Comparison of ENCODE assay signal across 9 cellular contexts in the genomic region with DNA sequence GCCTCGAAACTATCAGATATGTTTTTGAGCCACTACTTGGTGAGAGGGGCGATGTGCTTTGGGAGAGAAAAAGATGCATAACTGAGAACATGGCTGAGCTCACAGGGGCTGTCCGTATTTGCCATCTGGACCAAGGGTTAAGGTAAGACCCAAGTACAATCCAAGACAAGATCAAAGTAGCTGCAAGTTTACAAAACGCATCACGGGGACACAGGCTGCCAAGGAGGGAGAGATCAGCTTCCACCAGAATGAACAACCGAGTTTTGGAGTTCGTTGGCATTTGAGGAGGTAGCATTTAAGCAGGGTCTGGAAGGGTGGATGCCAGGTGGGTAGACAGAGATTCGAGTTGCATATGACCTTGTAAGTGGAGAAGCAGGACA. TPM values are rescaled to one million over a fixed set of nuclear protein-coding genes. Genes with fewer than 3 reads are reported as not detected.
DNase-seq lines count a peak whose midpoint lies in the region; ATAC-seq and TF ChIP-seq lines count a peak whose summit lies in the region.
"Had no signal": no experiment of that assay in that cellular context is flagged by ENCODE, and none has a peak within 500 bp of the region (broad histone marks: within the 10 kb centered on the region; RNA-seq: fewer than 3 reads in every experiment).

No MANE protein-coding gene starts in this region.

- peaks cover 65% of the 10 kb centered on the region for H3K4me1 Mint-ChIP-seq in activated T-cell treated with anti-CD3 and anti-CD28 coated beads, Interleukin-2, amount 50 U/mL, for 72 hours (ENCODE audit: low read depth)
- peaks cover 28% of the 10 kb centered on the region for H3K4me1 Mint-ChIP-seq in type B pancreatic cell (ENCODE audit: unreplicated experiment)

- peak overlapping the region; percentile 92 for H3K27ac Mint-ChIP-seq in activated T-cell treated with anti-CD3 and anti-CD28 coated beads, Interleukin-2, amount 50 U/mL, for 72 hours
- H3K27ac Mint-ChIP-seq in type B pancreatic cell = peak overlapping the region; percentile 88

- no peak for TF ChIP-seq CTCF in body of pancreas (IDR thresholded peaks at IDR 0.05)
- TF ChIP-seq CTCF in type B pancreatic cell (conservative IDR thresholded peaks at IDR 0.05) = no peak

- H3K4me1 ChIP-seq in body of pancreas = peaks cover 35% of the 10 kb centered on the region

- 49 to 51% methylated on average over 8 of the region's 8 CpGs for WGBS in body of pancreas, 2 donors

- no peak for ATAC-seq in activated T-cell treated with anti-CD3 and anti-CD28 coated beads, Interleukin-2, amount 50 U/mL, for 72 hours (replicated peaks in 1 of 2)
- ATAC-seq in body of pancreas (no peak), GM18868 (IDR thresholded peaks at IDR 0.05; ENCODE audit: unreplicated experiment) (no peak)

- H3K36me3 ChIP-seq in body of pancreas (replicated peaks in 1 of 2; ENCODE audit: insufficient read depth in 1 of 2, low read depth in 2 of 2) = no peaks in the 10 kb centered on the region

- H3K9me3 ChIP-seq in body of pancreas = no peaks in the 10 kb centered on the region

- H3K27me3 Mint-ChIP-seq in activated T-cell treated with anti-CD3 and anti-CD28 coated beads, Interleukin-2, amount 50 U/mL, for 72 hours (ENCODE audit: low read depth) = no peaks in the 10 kb centered on the region
- peaks cover 5% of the 10 kb centered on the region for H3K27me3 Mint-ChIP-seq in type B pancreatic cell

- TF ChIP-seq POLR2A in body of pancreas (IDR thresholded peaks at IDR 0.05) = no peak

- peak overlapping the region; percentile 93 to 98 (median 96) for H3K27ac ChIP-seq in body of pancreas

- peak overlapping the region; percentile 90 to 93 for H3K4me3 Mint-ChIP-seq in activated T-cell treated with anti-CD3 and anti-CD28 coated beads, Interleukin-2, amount 50 U/mL, for 72 hours
- peak overlapping the region; percentile 93 for H3K4me3 Mint-ChIP-seq in type B pancreatic cell

- intact Hi-C loops in body of pancreas (cut with DNase I) = loop anchor here (10.0 kb wide), 1 partner anchor 316 kb away; no protein-coding TSS in a partner anchor

- H3K27me3 ChIP-seq in body of pancreas = no peaks in the 10 kb centered on the region

- H3K36me3 Mint-ChIP-seq in activated T-cell treated with anti-CD3 and anti-CD28 coated beads, Interleukin-2, amount 50 U/mL, for 72 hours (ENCODE audit: insufficient read depth in 2 of 2) = peaks cover 4 to 13% of the 10 kb centered on the region in 2 donors
- peaks cover 12% of the 10 kb centered on the region for H3K36me3 Mint-ChIP-seq in type B pancreatic cell

- no peaks in the 10 kb centered on the region for H3K9me3 Mint-ChIP-seq in activated T-cell treated with anti-CD3 and anti-CD28 coated beads, Interleukin-2, amount 50 U/mL, for 72 hours
- no peaks in the 10 kb centered on the region for H3K9me3 Mint-ChIP-seq in type B pancreatic cell

- no peak overlapping the region for H3K4me3 ChIP-seq in body of pancreas

- no peak for DNase-seq in activated T-cell treated with anti-CD3 and anti-CD28 coated beads, Interleukin-2, amount 50 U/mL, for 72 hours
- no peak for DNase-seq in activated T-cell treated with anti-CD3 and anti-CD28 coated beads, Interleukin-2, amount 50 U/mL, for 48 hours
- DNase-seq in body of pancreas = no peak
- peak; percentile 37 for DNase-seq in medulla oblongata (ENCODE audit: extremely low spot score)
- no peak for DNase-seq in type B pancreatic cell (ENCODE audit: extremely low spot score, unreplicated experiment)
- DNase-seq in epidermal melanocyte (ENCODE audit: insufficient read length, low spot score) = no peak
- DNase-seq in activated gamma-delta T cell treated with Interleukin-2 at 50 U/mL for 16 hours = no peak
- DNase-seq: NCI-H1417 treated with DMSO at 0.1 percent for 48 hours had no signal

RNA-seq across cellular contexts. Expression of gene PITPNC1, which starts 2.2 kb away (rescaled TPM):
- 100 to 1,000 TPM in 1 of 2 donors, 10 to 100 TPM in 1; 79.5 to 109 TPM for total RNA-seq in activated T-cell treated with anti-CD3 and anti-CD28 coated beads, Interleukin-2, amount 50 U/mL, for 72 hours
- 10 to 100 TPM; 11.9 to 17.5 TPM for total RNA-seq in body of pancreas
- total RNA-seq in type B pancreatic cell (ENCODE audit: low replicate concordance) = 13.0 and 18.7 TPM in 2 replicates

RNA-seq across cellular contexts. Expression of gene PSMD12, which starts 12.9 kb away (rescaled TPM):
- 10 to 100 TPM; 60.3 to 75.2 TPM for total RNA-seq in activated T-cell treated with anti-CD3 and anti-CD28 coated beads, Interleukin-2, amount 50 U/mL, for 72 hours
- total RNA-seq in body of pancreas = 10 to 100 TPM; 12.2 to 14.0 TPM
- total RNA-seq in type B pancreatic cell (ENCODE audit: low replicate concordance) = 43.2 and 52.3 TPM in 2 replicates
